In genomic region chr14:20167091-20167490, GRCh38 we compare ENCODE assay signal across 32 cellular contexts. TPM values are rescaled to one million over a fixed set of nuclear protein-coding genes. Genes with fewer than 3 reads are reported as not detected.
"Had no signal": no experiment of that assay in that cellular context is flagged by ENCODE, and none has a peak within 500 bp of the region (broad histone marks: within the 10 kb centered on the region; RNA-seq: fewer than 3 reads in every experiment).

No MANE protein-coding gene starts in this region.

- DNase-seq: activated effector memory CD4-positive, alpha-beta T cell treated with anti-CD3 and anti-CD28 coated beads, Interleukin-2, amount 50 U/mL, for 16 hours; activated effector memory CD4-positive, alpha-beta T cell treated with Interleukin-2 at 50 U/mL for 16 hours; activated gamma-delta T cell; activated gamma-delta T cell treated with Interleukin-2 at 50 U/mL for 16 hours; activated naive CD4-positive, alpha-beta T cell; activated naive CD4-positive, alpha-beta T cell treated with anti-CD3 and anti-CD28 coated beads for 36 hours; activated naive CD4-positive, alpha-beta T cell treated with anti-CD3 and anti-CD28 coated beads, Interleukin-2, amount 10 ng/mL, durations not matched to agents 7 days and 5 days; activated naive CD4-positive, alpha-beta T cell treated with anti-CD3 and anti-CD28 coated beads, Interleukin-2, amount 50 U/mL, for 16 hours; activated naive CD4-positive, alpha-beta T cell treated with Interleukin-2 at 50 U/mL for 16 hours; activated naive CD8-positive, alpha-beta T cell treated with anti-CD3 and anti-CD28 coated beads for 36 hours; activated naive CD8-positive, alpha-beta T cell treated with anti-CD3 and anti-CD28 coated beads, Interleukin-2, amount 10 ng/mL, durations not matched to agents 7 days and 5 days; activated naive CD8-positive, alpha-beta T cell treated with anti-CD3 and anti-CD28 coated beads, Interleukin-2, amount 50 U/mL, for 24 hours; activated T-cell treated with anti-CD3 and anti-CD28 coated beads, Interleukin-2, amount 50 U/mL, for 24 hours; activated T-cell treated with anti-CD3 and anti-CD28 coated beads, Interleukin-2, amount 50 U/mL, for 4 hours; activated T-cell treated with anti-CD3 and anti-CD28 coated beads, Interleukin-2, amount 50 U/mL, for 48 hours; activated T-cell treated with anti-CD3 and anti-CD28 coated beads, Interleukin-2, amount 50 U/mL, for 72 hours; adrenal gland; amniotic stem cell; amygdala; anterior cingulate cortex; aorta; body of pancreas; brain microvascular endothelial cell; caudate nucleus; central memory CD4-positive, alpha-beta T cell; cerebellar nuclear complex had no signal

- H3K4me3 ChIP-seq: adrenal gland, ascending aorta, body of pancreas, breast epithelium, cardiac muscle cell had no signal

- FAIRE-seq: astrocyte, bronchial epithelial cell had no signal

RNA-seq across cellular contexts. Expression of gene OR11G2, which starts 23.6 kb away (rescaled TPM):
- polyA plus RNA-seq: adipose tissue, adrenal gland, aorta, cardiac muscle cell had no signal

RNA-seq across cellular contexts. Expression of gene OR4N5, which starts 28.5 kb away (rescaled TPM):
- polyA plus RNA-seq: adipose tissue, adrenal gland, aorta, cardiac muscle cell had no signal

RNA-seq across cellular contexts. Expression of gene OR11H6, which starts 56.4 kb away (rescaled TPM):
- polyA plus RNA-seq: adipose tissue, adrenal gland, aorta, cardiac muscle cell had no signal

RNA-seq across cellular contexts. Expression of gene OR4K17, which starts 56.6 kb away (rescaled TPM):
- polyA plus RNA-seq: adipose tissue, adrenal gland, aorta, cardiac muscle cell had no signal
